In the genomic region with DNA sequence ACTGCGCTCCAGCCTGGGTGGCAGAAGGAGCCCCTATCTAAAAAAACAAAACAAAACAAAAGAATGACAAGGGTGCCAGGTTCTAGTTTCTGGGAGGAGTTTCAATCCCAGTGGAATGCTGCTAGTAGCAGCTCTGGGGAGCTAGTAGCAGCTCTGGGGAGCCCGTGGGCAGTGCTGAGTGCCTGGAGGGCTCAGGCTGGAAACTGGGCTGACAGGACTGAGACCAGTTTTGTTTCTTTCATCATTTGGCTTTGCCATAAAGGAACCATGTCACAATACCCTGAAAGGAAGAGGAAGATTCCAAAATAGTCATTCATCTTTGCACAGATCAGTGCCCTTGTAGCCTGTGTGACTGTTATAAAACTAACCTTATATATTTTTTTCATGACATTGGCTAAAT, we compare ENCODE assay signal across 24 cellular contexts. TPM values are rescaled to one million over a fixed set of nuclear protein-coding genes. Genes with fewer than 3 reads are reported as not detected.
DNase-seq lines count a peak whose midpoint lies in the region; ATAC-seq and TF ChIP-seq lines count a peak whose summit lies in the region.
"Had no signal": no experiment of that assay in that cellular context is flagged by ENCODE, and none has a peak within 500 bp of the region (broad histone marks: within the 10 kb centered on the region; RNA-seq: fewer than 3 reads in every experiment).

No MANE protein-coding gene starts in this region.

- H3K27me3 Mint-ChIP-seq in activated CD4-positive, alpha-beta T cell treated with anti-CD3 and anti-CD28 coated beads for 36 hours = no peaks in the 10 kb centered on the region
- H3K27me3 Mint-ChIP-seq: activated CD4-positive, alpha-beta memory T cell treated with anti-CD3 and anti-CD28 coated beads, Interleukin-2, amount 10 ng/mL, durations not matched to agents 7 days and 5 days had no signal

- intact Hi-C loops in activated CD4-positive, alpha-beta T cell treated with anti-CD3 and anti-CD28 coated beads for 36 hours (cut with DNase I, micrococcal nuclease) = no loop called here
- intact Hi-C loops in upper lobe of right lung (cut with DNase I) = no loop called here

- no peak overlapping the region for H3K4me3 ChIP-seq in upper lobe of right lung
- H3K4me3 ChIP-seq: HAP-1, ovary had no signal

- H3K9me3 ChIP-seq in upper lobe of right lung = no peaks in the 10 kb centered on the region
- H3K9me3 ChIP-seq: HAP-1, ovary had no signal

- H3K4me1 Mint-ChIP-seq in activated CD4-positive, alpha-beta T cell treated with anti-CD3 and anti-CD28 coated beads for 36 hours = peaks cover 64% of the 10 kb centered on the region
- H3K4me1 Mint-ChIP-seq: neural crest cell had no signal

- CTCF ChIA-PET in activated CD4-positive, alpha-beta T cell treated with anti-CD3 and anti-CD28 coated beads for 36 hours (lab: Charles Lee) = interaction anchor here (1.0 to 1.1 kb wide), 2 partner anchors 15 to 76 kb away, joined by 3 read pairs; no protein-coding TSS in a partner anchor

- no peak for ATAC-seq in activated CD4-positive, alpha-beta T cell treated with anti-CD3 and anti-CD28 coated beads for 36 hours
- peak; percentile 60 for ATAC-seq in upper lobe of right lung

- H3K4me3 Mint-ChIP-seq in activated CD4-positive, alpha-beta T cell treated with anti-CD3 and anti-CD28 coated beads for 36 hours = no peak overlapping the region
- H3K4me3 Mint-ChIP-seq: activated CD4-positive, alpha-beta memory T cell treated with anti-CD3 and anti-CD28 coated beads, Interleukin-2, amount 10 ng/mL, durations not matched to agents 7 days and 5 days; activated naive CD4-positive, alpha-beta T cell treated with anti-CD3 and anti-CD28 coated beads for 36 hours; activated T-helper 1 cell treated with anti-CD3 and anti-CD28 coated beads, Interleukin-12 subunit alpha, Interleukin-12 subunit beta, Interleukin-2, Interleukin-4 antibody, amounts not matched to agents 30 ng/mL and 10 ng/mL and 1 ng/mL, durations not matched to agents 14 hours and 24 hours and 36 hours; neural crest cell had no signal

- no peaks in the 10 kb centered on the region for H3K36me3 ChIP-seq in upper lobe of right lung
- H3K36me3 ChIP-seq: HAP-1, ovary had no signal

- no peaks in the 10 kb centered on the region for H3K27me3 ChIP-seq in upper lobe of right lung
- H3K27me3 ChIP-seq: ovary had no signal

- POLR2A ChIA-PET in activated CD4-positive, alpha-beta T cell treated with anti-CD3 and anti-CD28 coated beads for 36 hours (lab: Charles Lee) = no interaction called here

- no peak for DNase-seq in activated CD4-positive, alpha-beta T cell treated with anti-CD3 and anti-CD28 coated beads for 36 hours
- DNase-seq in activated CD4-positive, alpha-beta T cell treated with anti-CD3 and anti-CD28 coated beads for 1 hour = no peak
- DNase-seq in MV-4-11 (lab: John Stamatoyannopoulos, UW) (peak; percentile 18), epithelial cell of prostate (ENCODE audit: low read depth, low spot score) (no peak), upper lobe of right lung (no peak), NCI-H2029 (lab: John Stamatoyannopoulos, UW) (no peak), GDM1 (lab: John Stamatoyannopoulos, UW) (no peak)
- DNase-seq: activated CD4-positive, alpha-beta memory T cell treated with anti-CD3 and anti-CD28 coated beads, Interleukin-2, amount 10 ng/mL, durations not matched to agents 7 days and 5 days; activated CD4-positive, CD25-positive, alpha-beta regulatory T cell treated with anti-CD3 and anti-CD28 coated beads, Interleukin-2, amount 50 U/mL, for 72 hours; activated CD8-positive, alpha-beta memory T cell treated with anti-CD3 and anti-CD28 coated beads, Interleukin-2, amount 50 U/mL, for 4 hours; activated naive CD4-positive, alpha-beta T cell treated with anti-CD3 and anti-CD28 coated beads for 36 hours; amygdala; GF-D8; hippocampal formation; mesendoderm; NCI-H146; NCI-H446; NCI-H748 treated with DMSO at 0.1 percent for 48 hours; ovary; stimulated activated CD4-positive, alpha-beta T cell treated with anti-CD3 and anti-CD28 coated beads, Interleukin-4, amount 100 ng/mL, for 24 hours; T-helper 1 cell had no signal

- H3K27ac Mint-ChIP-seq in activated CD4-positive, alpha-beta T cell treated with anti-CD3 and anti-CD28 coated beads for 36 hours = peak overlapping the region; percentile 19
- H3K27ac Mint-ChIP-seq: activated CD4-positive, alpha-beta memory T cell treated with anti-CD3 and anti-CD28 coated beads, Interleukin-2, amount 10 ng/mL, durations not matched to agents 7 days and 5 days; activated naive CD4-positive, alpha-beta T cell treated with anti-CD3 and anti-CD28 coated beads for 36 hours; activated T-helper 1 cell treated with anti-CD3 and anti-CD28 coated beads, Interleukin-12 subunit alpha, Interleukin-12 subunit beta, Interleukin-2, Interleukin-4 antibody, amounts not matched to agents 30 ng/mL and 10 ng/mL and 1 ng/mL, durations not matched to agents 14 hours and 24 hours and 36 hours had no signal

- no peaks in the 10 kb centered on the region for H3K9me3 Mint-ChIP-seq in activated CD4-positive, alpha-beta T cell treated with anti-CD3 and anti-CD28 coated beads for 36 hours (ENCODE audit: low read depth)
- H3K9me3 Mint-ChIP-seq: activated CD4-positive, alpha-beta memory T cell treated with anti-CD3 and anti-CD28 coated beads, Interleukin-2, amount 10 ng/mL, durations not matched to agents 7 days and 5 days; activated naive CD4-positive, alpha-beta T cell treated with anti-CD3 and anti-CD28 coated beads for 36 hours; activated T-helper 1 cell treated with anti-CD3 and anti-CD28 coated beads, Interleukin-12 subunit alpha, Interleukin-12 subunit beta, Interleukin-2, Interleukin-4 antibody, amounts not matched to agents 30 ng/mL and 10 ng/mL and 1 ng/mL, durations not matched to agents 14 hours and 24 hours and 36 hours; neural crest cell had no signal

- H3K36me3 Mint-ChIP-seq in activated CD4-positive, alpha-beta T cell treated with anti-CD3 and anti-CD28 coated beads for 36 hours (ENCODE audit: low read depth) = peaks cover 18% of the 10 kb centered on the region

- no peak for TF ChIP-seq CTCF in upper lobe of right lung (IDR thresholded peaks at IDR 0.05)

- peak overlapping the region; percentile 19 for H3K27ac ChIP-seq in epithelial cell of prostate
- H3K27ac ChIP-seq in upper lobe of right lung = no peak overlapping the region
- H3K27ac ChIP-seq: ovary had no signal

- peaks cover 11% of the 10 kb centered on the region for H3K4me1 ChIP-seq in upper lobe of right lung
- H3K4me1 ChIP-seq: HAP-1 had no signal

RNA-seq across cellular contexts. Expression of gene MFSD6, which starts 10.6 kb away (rescaled TPM):
- total RNA-seq in activated CD4-positive, alpha-beta T cell treated with anti-CD3 and anti-CD28 coated beads for 36 hours = 10 to 100 TPM; 30.1 to 35.4 TPM
- 55.8 TPM for total RNA-seq in upper lobe of right lung
